8 cellular contexts compared by ENCODE assay signal in genomic region chr11:130314184-130314748, GRCh38. TPM values are rescaled to one million over a fixed set of nuclear protein-coding genes. Genes with fewer than 3 reads are reported as not detected.
DNase-seq lines count a peak whose midpoint lies in the region; ATAC-seq and TF ChIP-seq lines count a peak whose summit lies in the region.

No MANE protein-coding gene starts in this region.

- POLR2A ChIA-PET in AG04450 (lab: Yijun Ruan, JAX): interaction anchor here (0.6 kb wide), 2 partner anchors 22 to 111 kb away, joined by 4 to 6 read pairs; no protein-coding TSS in a partner anchor

- CTCF ChIA-PET in AG04450 (lab: Charles Lee): interaction anchor here (0.7 to 1.0 kb wide), 2 partner anchors 98 to 103 kb away, joined by 4 to 5 read pairs; no protein-coding TSS in a partner anchor

- no peak for TF ChIP-seq EP300 in esophagus muscularis mucosa (IDR thresholded peaks at IDR 0.05)

- ATAC-seq in GM18858 (IDR thresholded peaks at IDR 0.05; ENCODE audit: unreplicated experiment) (peak; percentile 33), HG03045 (IDR thresholded peaks at IDR 0.05; ENCODE audit: unreplicated experiment) (peak; percentile 57), naive B cell (ENCODE audit: low read depth in 2 of 2) (peak; percentile 50 to 53)
- peak; percentile 67 to 68 for ATAC-seq in stimulated activated naive B cell treated with anti-CD40 and anti-IgM and Interleukin-4, amounts not matched to agents 10 μg/mL and 1 μg/mL and 100 μg/mL, for 72 hours (replicated peaks)

- H3K27me3 Mint-ChIP-seq in naive B cell: no peaks in the 10 kb centered on the region
- no peaks in the 10 kb centered on the region for H3K27me3 Mint-ChIP-seq in stimulated activated naive B cell treated with anti-CD40 and anti-IgM and Interleukin-4, amounts not matched to agents 10 μg/mL and 1 μg/mL and 100 μg/mL, for 72 hours

- no peaks in the 10 kb centered on the region for H3K9me3 Mint-ChIP-seq in naive B cell
- no peaks in the 10 kb centered on the region for H3K9me3 Mint-ChIP-seq in stimulated activated naive B cell treated with anti-CD40 and anti-IgM and Interleukin-4, amounts not matched to agents 10 μg/mL and 1 μg/mL and 100 μg/mL, for 72 hours

- TF ChIP-seq POLR2A in esophagus muscularis mucosa (IDR thresholded peaks at IDR 0.05; ENCODE audit: low read depth): no peak

- no peaks in the 10 kb centered on the region for H3K27me3 ChIP-seq in AG04450 (ENCODE audit: control insufficient read depth, insufficient read depth, low read length)
- no peaks in the 10 kb centered on the region for H3K27me3 ChIP-seq in esophagus muscularis mucosa

- H3K9me3 ChIP-seq in AG04450 (ENCODE audit: control insufficient read depth, insufficient read depth, low read length) (peaks cover 4% of the 10 kb centered on the region; the same call in 1 of the 2 replicates), esophagus muscularis mucosa (no peaks in the 10 kb centered on the region)

- no peaks in the 10 kb centered on the region for H3K36me3 ChIP-seq in esophagus muscularis mucosa

- WGBS in esophagus muscularis mucosa: 0% methylated on average over 2 of the region's 68 CpGs

- H3K27ac Mint-ChIP-seq in naive B cell: peak overlapping the region in 4 of 6 donors; percentile 93 to 98 (median 97)
- H3K27ac Mint-ChIP-seq in stimulated activated naive B cell treated with anti-CD40 and anti-IgM and Interleukin-4, amounts not matched to agents 10 μg/mL and 1 μg/mL and 100 μg/mL, for 72 hours: peak overlapping the region; percentile 97

- H3K27ac ChIP-seq in AG04450 (ENCODE audit: low read depth, low read length) (no peak overlapping the region), esophagus muscularis mucosa (replicated peaks in 1 of 4) (peak overlapping the region; percentile 94 to 96 (median 96))

- peaks cover 30 to 44% (median 40%) of the 10 kb centered on the region in 4 donors for H3K4me1 ChIP-seq in esophagus muscularis mucosa

- peaks cover 20 to 37% (median 37%) of the 10 kb centered on the region in 3 donors for H3K4me1 Mint-ChIP-seq in naive B cell
- H3K4me1 Mint-ChIP-seq in stimulated activated naive B cell treated with anti-CD40 and anti-IgM and Interleukin-4, amounts not matched to agents 10 μg/mL and 1 μg/mL and 100 μg/mL, for 72 hours: peaks cover 12 to 34% of the 10 kb centered on the region in 2 donors

- H3K4me3 Mint-ChIP-seq in naive B cell: peak overlapping the region; percentile 94 to 98 (median 96)
- peak overlapping the region; percentile 90 to 95 for H3K4me3 Mint-ChIP-seq in stimulated activated naive B cell treated with anti-CD40 and anti-IgM and Interleukin-4, amounts not matched to agents 10 μg/mL and 1 μg/mL and 100 μg/mL, for 72 hours

- DNase-seq in AG04450 (ENCODE audit: low read depth, low spot score) (no peak), NCI-H510A treated with DMSO at 0.1 percent for 48 hours (lab: John Stamatoyannopoulos, UW) (peak; percentile 50), esophagus muscularis mucosa (ENCODE audit: extremely low spot score) (no peak), naive B cell (peak; percentile 69)
- peak; percentile 78 for DNase-seq in activated T-cell treated with anti-CD3 and anti-CD28 coated beads, Interleukin-2, amount 50 U/mL, for 1 hour
- DNase-seq in stimulated activated naive B cell treated with anti-CD40 and anti-IgM and Interleukin-4, amounts not matched to agents 10 μg/mL and 1 μg/mL and 100 μg/mL, for 72 hours: peak; percentile 51

- TF ChIP-seq CTCF in AG04450 (IDR thresholded peaks at IDR 0.05; ENCODE audit: low read depth, low read length) (no peak), esophagus muscularis mucosa (IDR thresholded peaks at IDR 0.05) (no peak)

- intact Hi-C loops in esophagus muscularis mucosa (cut with DNase I): loop anchor here (10.0 kb wide), 2 partner anchors 111 to 581 kb away; partner anchors contain the start of gene ADAMTS8

- H3K36me3 Mint-ChIP-seq in naive B cell: no peaks in the 10 kb centered on the region
- H3K36me3 Mint-ChIP-seq in stimulated activated naive B cell treated with anti-CD40 and anti-IgM and Interleukin-4, amounts not matched to agents 10 μg/mL and 1 μg/mL and 100 μg/mL, for 72 hours: peaks cover 0 to 2% of the 10 kb centered on the region in 2 donors

- H3K4me3 ChIP-seq in AG04450 (ENCODE audit: low read depth, low read length) (peak overlapping the region; percentile 82), esophagus muscularis mucosa (peak overlapping the region; percentile 74 to 98 (median 89))

RNA-seq across cellular contexts. Expression of gene ZBTB44, which starts 0.5 kb away (rescaled TPM):
- polyA plus RNA-seq in AG04450 (2011; rRNA removed) (17.7 and 18.7 TPM in 2 replicates), naive B cell (ENCODE audit: low read depth in 6 of 6) (1 to 10 TPM; 4.6 to 9.5 (median 7.5) TPM)
- polyA minus RNA-seq in AG04450 (2011; rRNA and poly(A)+ RNA removed): 49.7 and 61.3 TPM in 2 replicates
- total RNA-seq in esophagus muscularis mucosa: 10 to 100 TPM; 50.4 to 86.4 (median 65.3) TPM

Comparison
In these comparisons a context has a peak if more than half of its experiments do, and no peak if none do; other contexts are left out.
1. DNase-seq: peak in NCI-H510A treated with DMSO at 0.1 percent for 48 hours (single experiment), activated T-cell treated with anti-CD3 and anti-CD28 coated beads, Interleukin-2, amount 50 U/mL, for 1 hour (single experiment), naive B cell (single experiment) and stimulated activated naive B cell treated with anti-CD40 and anti-IgM and Interleukin-4, amounts not matched to agents 10 μg/mL and 1 μg/mL and 100 μg/mL, for 72 hours (single experiment); none in AG04450 (single experiment) and esophagus muscularis mucosa (single experiment).
2. Peak in every context shown above with its lines, with median percentiles within 50 percentile points of each other: ATAC-seq.